Comparison of ENCODE assay signal across 28 cellular contexts in genomic region chr9:91833096-91833877, GRCh38.
DNase-seq lines count a peak whose midpoint lies in the region; ATAC-seq and TF ChIP-seq lines count a peak whose summit lies in the region.
"Had no signal": no experiment of that assay in that cellular context is flagged by ENCODE, and none has a peak within 500 bp of the region (broad histone marks: within the 10 kb centered on the region; RNA-seq: fewer than 3 reads in every experiment).

No MANE protein-coding gene starts in this region.

- H3K9me3 ChIP-seq in BE2C, result no peaks in the 10 kb centered on the region
- H3K9me3 ChIP-seq: A549, mucosa of descending colon, SJCRH30, suprapubic skin, vagina had no signal

- no peak for TF ChIP-seq POLR2A in GM18505 (IDR thresholded peaks at IDR 0.05; ENCODE audit: borderline replicate concordance, extremely low read depth, insufficient read depth, insufficient read length)

- TF ChIP-seq CTCF in WTC11 (IDR thresholded peaks at IDR 0.05), result no peak
- TF ChIP-seq CTCF in glutamatergic neuron (IDR thresholded peaks at IDR 0.05; ENCODE audit: partially characterized antibody, unreplicated experiment), result no peak
- TF ChIP-seq CTCF in nephron progenitor cell (IDR thresholded peaks at IDR 0.05), result no peak
- no peak for TF ChIP-seq CTCF in BE2C (IDR thresholded peaks at IDR 0.05; ENCODE audit: low read depth, low read length)

- H3K4me3 Mint-ChIP-seq in WTC11 (no peak overlapping the region), glutamatergic neuron (ENCODE audit: unreplicated experiment) (peak overlapping the region; percentile 74), nephron progenitor cell (peak overlapping the region; percentile 65)
- H3K4me3 Mint-ChIP-seq: activated CD4-positive, alpha-beta T cell treated with anti-CD3 and anti-CD28 coated beads for 36 hours; activated naive CD8-positive, alpha-beta T cell treated with anti-CD3 and anti-CD28 coated beads for 36 hours; stimulated activated memory B cell treated with anti-CD40 and anti-IgM and Interleukin-4, amounts not matched to agents 10 μg/mL and 1 μg/mL and 100 μg/mL, for 72 hours had no signal

- POLR2A ChIA-PET in WTC11 (lab: Charles Lee), result no interaction called here

- CTCF ChIA-PET in WTC11 (lab: Charles Lee), result interaction anchor here (1.4 kb wide), 1 partner anchor 117 kb away, joined by 3 read pairs; no protein-coding TSS in a partner anchor

- H3K27ac Mint-ChIP-seq in WTC11 (0 out of 2 replicates have a peak overlapping the region, but pooled peaks have one; percentile 50), glutamatergic neuron (ENCODE audit: unreplicated experiment) (peak overlapping the region; percentile 94), nephron progenitor cell (peak overlapping the region; percentile 98)
- H3K27ac Mint-ChIP-seq: activated CD4-positive, alpha-beta T cell treated with anti-CD3 and anti-CD28 coated beads for 36 hours; activated naive CD8-positive, alpha-beta T cell treated with anti-CD3 and anti-CD28 coated beads for 36 hours; CD4-positive, CD25-positive, alpha-beta regulatory T cell; stimulated activated memory B cell treated with anti-CD40 and anti-IgM and Interleukin-4, amounts not matched to agents 10 μg/mL and 1 μg/mL and 100 μg/mL, for 72 hours had no signal

- H3K9me3 Mint-ChIP-seq in WTC11 (no peaks in the 10 kb centered on the region), glutamatergic neuron (ENCODE audit: unreplicated experiment) (peaks cover 14% of the 10 kb centered on the region), nephron progenitor cell (no peaks in the 10 kb centered on the region)
- H3K9me3 Mint-ChIP-seq: activated naive CD8-positive, alpha-beta T cell treated with anti-CD3 and anti-CD28 coated beads for 36 hours; CD4-positive, CD25-positive, alpha-beta regulatory T cell; stimulated activated memory B cell treated with anti-CD40 and anti-IgM and Interleukin-4, amounts not matched to agents 10 μg/mL and 1 μg/mL and 100 μg/mL, for 72 hours had no signal

- no peak overlapping the region for H3K4me3 ChIP-seq in BE2C (ENCODE audit: low read depth, low read length)
- H3K4me3 ChIP-seq: A549, mucosa of descending colon, SJCRH30, suprapubic skin, vagina had no signal

- H3K36me3 ChIP-seq in BE2C, result no peaks in the 10 kb centered on the region
- H3K36me3 ChIP-seq: SJCRH30, suprapubic skin, vagina had no signal

- H3K4me1 ChIP-seq in BE2C, result peaks cover 5% of the 10 kb centered on the region
- H3K4me1 ChIP-seq: SJCRH30 had no signal

- H3K27me3 Mint-ChIP-seq in WTC11 (ENCODE audit: low read depth) (no peaks in the 10 kb centered on the region), glutamatergic neuron (ENCODE audit: unreplicated experiment) (peaks cover 2% of the 10 kb centered on the region), nephron progenitor cell (ENCODE audit: low read depth, poor library complexity) (no peaks in the 10 kb centered on the region)
- H3K27me3 Mint-ChIP-seq: activated CD4-positive, alpha-beta T cell treated with anti-CD3 and anti-CD28 coated beads for 36 hours had no signal

- peaks cover 36% of the 10 kb centered on the region for H3K4me1 Mint-ChIP-seq in WTC11
- H3K4me1 Mint-ChIP-seq in glutamatergic neuron (ENCODE audit: low read depth, unreplicated experiment), result peaks cover 43% of the 10 kb centered on the region
- peaks cover 87% of the 10 kb centered on the region for H3K4me1 Mint-ChIP-seq in nephron progenitor cell
- H3K4me1 Mint-ChIP-seq: activated CD4-positive, alpha-beta T cell treated with anti-CD3 and anti-CD28 coated beads for 36 hours; activated naive CD8-positive, alpha-beta T cell treated with anti-CD3 and anti-CD28 coated beads for 36 hours; CD4-positive, CD25-positive, alpha-beta regulatory T cell; stimulated activated memory B cell treated with anti-CD40 and anti-IgM and Interleukin-4, amounts not matched to agents 10 μg/mL and 1 μg/mL and 100 μg/mL, for 72 hours had no signal

- intact Hi-C loops in sciatic nerve (cut with DNase I), result no loop called here

- no peak for ATAC-seq in WTC11
- no peak for ATAC-seq in sciatic nerve
- no peak for ATAC-seq in GM18505 (IDR thresholded peaks at IDR 0.05; ENCODE audit: unreplicated experiment)
- ATAC-seq: A549; activated CD4-positive, alpha-beta T cell treated with anti-CD3 and anti-CD28 coated beads for 36 hours; mucosa of descending colon; stimulated activated memory B cell treated with anti-CD40 and anti-IgM and Interleukin-4, amounts not matched to agents 10 μg/mL and 1 μg/mL and 100 μg/mL, for 72 hours had no signal

- H3K36me3 Mint-ChIP-seq in WTC11 (no peaks in the 10 kb centered on the region), glutamatergic neuron (ENCODE audit: unreplicated experiment) (no peaks in the 10 kb centered on the region), nephron progenitor cell (ENCODE audit: low read depth) (peaks cover 11% of the 10 kb centered on the region)
- H3K36me3 Mint-ChIP-seq: activated naive CD8-positive, alpha-beta T cell treated with anti-CD3 and anti-CD28 coated beads for 36 hours; CD4-positive, CD25-positive, alpha-beta regulatory T cell; stimulated activated memory B cell treated with anti-CD40 and anti-IgM and Interleukin-4, amounts not matched to agents 10 μg/mL and 1 μg/mL and 100 μg/mL, for 72 hours had no signal

- DNase-seq in WTC11 (ENCODE audit: low spot score) (no peak), glutamatergic neuron (peak; percentile 54), nephron progenitor cell (no peak), sciatic nerve (ENCODE audit: low spot score) (peak; percentile 48), glomerular visceral epithelial cell (ENCODE audit: extremely low spot score) (no peak), BE2C (no peak), activated gamma-delta T cell (lab: John Stamatoyannopoulos, UW) (no peak)
- DNase-seq: activated CD4-positive, alpha-beta T cell treated with anti-CD3 and anti-CD28 coated beads for 36 hours; activated CD8-positive, alpha-beta memory T cell treated with anti-CD3 and anti-CD28 coated beads for 24 hours; activated effector memory CD4-positive, alpha-beta T cell treated with Interleukin-2 at 50 U/mL for 16 hours; activated naive CD8-positive, alpha-beta T cell treated with anti-CD3 and anti-CD28 coated beads for 36 hours; activated T-cell treated with anti-CD3 and anti-CD28 coated beads for 4 hours; anterior cingulate cortex; CD4-positive, CD25-positive, alpha-beta regulatory T cell; effector CD8-positive, alpha-beta T cell; head of caudate nucleus; mucosa of descending colon; NCI-H187; NCI-H2171; RPMI8226; SJCRH30; SW 1271; T-helper 9 cell had no signal

- no peaks in the 10 kb centered on the region for H3K27me3 ChIP-seq in BE2C
- H3K27me3 ChIP-seq: suprapubic skin, vagina had no signal

TF ChIP-seq in WTC11, 78 proteins besides CTCF, POLR2A, EP300 and RAD21 (continues in another document):
- no peak for TF ChIP-seq PREB (CRISPR knock-in tag; IDR thresholded peaks at IDR 0.05; ENCODE audit: borderline replicate concordance)
- TF ChIP-seq ERG (CRISPR knock-in tag; IDR thresholded peaks at IDR 0.05), result no peak
- no peak for TF ChIP-seq STAT6 (CRISPR knock-in tag; conservative IDR thresholded peaks at IDR 0.05; ENCODE audit: low read depth)
- no peak for TF ChIP-seq RELA (CRISPR knock-in tag; IDR thresholded peaks at IDR 0.05; ENCODE audit: borderline replicate concordance)
- no peak for TF ChIP-seq JAZF1 (CRISPR knock-in tag; IDR thresholded peaks at IDR 0.05)
- TF ChIP-seq ZNF263 (CRISPR knock-in tag; IDR thresholded peaks at IDR 0.05; ENCODE audit: low read depth), result no peak
- TF ChIP-seq CDX4 (CRISPR knock-in tag; IDR thresholded peaks at IDR 0.05; ENCODE audit: borderline replicate concordance), result no peak

Comparison
In these comparisons a context has a peak if more than half of its experiments do, and no peak if none do; other contexts are left out.
1. DNase-seq: peak in glutamatergic neuron (single experiment) and sciatic nerve (single experiment); none in WTC11 (single experiment), nephron progenitor cell (single experiment), glomerular visceral epithelial cell (single experiment), BE2C (single experiment) and activated gamma-delta T cell (single experiment).
2. Peak in every context shown above with its lines, with median percentiles within 50 percentile points of each other: H3K27ac Mint-ChIP-seq.